ENCODE assay signal across 1 cellular context in genomic region chr3:43709022-43709421, GRCh38.
TF ChIP-seq lines count a peak whose summit lies in the region.

No MANE protein-coding gene starts in this region.

TF ChIP-seq in SK-N-SH, 30 proteins besides CTCF, POLR2A, EP300 and RAD21 (continued from another document):
- no peak for TF ChIP-seq REST (IDR thresholded peaks at IDR 0.05; ENCODE audit: low read depth, low read length)
- TF ChIP-seq IRF3 (IDR thresholded peaks at IDR 0.05; ENCODE audit: low read depth, low read length): no peak
TF ChIP-seq in SK-N-SH: peak in this region for 0.
